ENCODE assay signal across 9 cellular contexts in genomic region chr4:53541577-53542206, GRCh38. TPM values are rescaled to one million over a fixed set of nuclear protein-coding genes. Genes with fewer than 3 reads are reported as not detected.
A peak's percentile ranks its signal among the peaks of the same experiment; 100 is the strongest.
DNase-seq lines count a peak whose midpoint lies in the region; ATAC-seq, FAIRE-seq and TF ChIP-seq lines count a peak whose summit lies in the region.
"Had no signal": no experiment of that assay in that cellular context is flagged by ENCODE, and none has a peak within 500 bp of the region (broad histone marks: within the 10 kb centered on the region; RNA-seq: fewer than 3 reads in every experiment).

No MANE protein-coding gene starts in this region.

- no peaks in the 10 kb centered on the region for H3K36me3 ChIP-seq in adrenal gland (replicated peaks in 1 of 2)

- TF ChIP-seq POLR2A in adrenal gland (IDR thresholded peaks at IDR 0.05): no peak

- WGBS in adrenal gland, 4 donors: 4 to 21% (median 15%) methylated on average over 2 of the region's 2 CpGs

- H3K4me1 ChIP-seq in adrenal gland (replicated peaks in 1 of 2): peaks cover 24 to 31% of the 10 kb centered on the region in 2 donors

- no peak for FAIRE-seq in urothelium cell line (lab: Jason Lieb, UNC)

- peak; percentile 38 for DNase-seq in NCI-H146 (lab: John Stamatoyannopoulos, UW)
- no peak for DNase-seq in NCI-H146 treated with DMSO at 0.1 percent for 48 hours (lab: John Stamatoyannopoulos, UW; ENCODE audit: unreplicated experiment)
- DNase-seq in adrenal gland: peak; percentile 26 to 61 (median 41)
- no peak for DNase-seq in left ventricle myocardium superior
- DNase-seq in urothelium cell line (ENCODE audit: low spot score): peak; percentile 29
- DNase-seq: 8988T had no signal

- no peak overlapping the region for H3K4me3 ChIP-seq in adrenal gland

- H3K9me3 ChIP-seq in adrenal gland (replicated peaks in 1 of 3): no peaks in the 10 kb centered on the region

- H3K27me3 ChIP-seq in adrenal gland: no peaks in the 10 kb centered on the region

- no peak for TF ChIP-seq CTCF in adrenal gland (IDR thresholded peaks at IDR 0.05)

- H3K27ac ChIP-seq in adrenal gland: peak overlapping the region; percentile 12 to 75 (median 69)

- ATAC-seq in left ventricle myocardium superior: peak; percentile 83
- no peak for ATAC-seq in GM18873 (IDR thresholded peaks at IDR 0.05; ENCODE audit: low FRiP score, unreplicated experiment)
- no peak for ATAC-seq in HG02938 (IDR thresholded peaks at IDR 0.05; ENCODE audit: unreplicated experiment)
- no peak for ATAC-seq in GM19452 (IDR thresholded peaks at IDR 0.05; ENCODE audit: unreplicated experiment)

- intact Hi-C loops in adrenal gland (cut with DNase I) (no loop called here), left ventricle myocardium superior (cut with micrococcal nuclease) (no loop called here)

RNA-seq across cellular contexts. Expression of gene LNX1, which starts 49.6 kb away (rescaled TPM):
- total RNA-seq in adrenal gland (1 to 10 TPM; 1.2 to 8.9 (median 4.3) TPM), left ventricle myocardium superior (9.1 TPM)
- 1 to 10 TPM; 1.2 to 3.4 (median 2.5) TPM for polyA plus RNA-seq in adrenal gland

Comparison
In these comparisons a context has a peak if more than half of its experiments do, and no peak if none do; other contexts are left out.
1. DNase-seq: peak in NCI-H146 (single experiment), adrenal gland (7 of 7) and urothelium cell line (single experiment); none in NCI-H146 treated with DMSO at 0.1 percent for 48 hours (single experiment) and left ventricle myocardium superior (single experiment).